ENCODE assay signal across 1 cellular context in genomic region chrX:30887721-30888120, GRCh38.
TF ChIP-seq lines count a peak whose summit lies in the region.

No MANE protein-coding gene starts in this region.

TF ChIP-seq in A549, 52 proteins besides CTCF, POLR2A, EP300 and RAD21 (continued from another document):
- TF ChIP-seq RARB (CRISPR knock-in tag; IDR thresholded peaks at IDR 0.05), result no peak
- no peak for TF ChIP-seq KDM5A (IDR thresholded peaks at IDR 0.05)
- no peak for TF ChIP-seq ZC3H11A (IDR thresholded peaks at IDR 0.05)
